ENCODE assay signal across 9 cellular contexts in the genomic region with DNA sequence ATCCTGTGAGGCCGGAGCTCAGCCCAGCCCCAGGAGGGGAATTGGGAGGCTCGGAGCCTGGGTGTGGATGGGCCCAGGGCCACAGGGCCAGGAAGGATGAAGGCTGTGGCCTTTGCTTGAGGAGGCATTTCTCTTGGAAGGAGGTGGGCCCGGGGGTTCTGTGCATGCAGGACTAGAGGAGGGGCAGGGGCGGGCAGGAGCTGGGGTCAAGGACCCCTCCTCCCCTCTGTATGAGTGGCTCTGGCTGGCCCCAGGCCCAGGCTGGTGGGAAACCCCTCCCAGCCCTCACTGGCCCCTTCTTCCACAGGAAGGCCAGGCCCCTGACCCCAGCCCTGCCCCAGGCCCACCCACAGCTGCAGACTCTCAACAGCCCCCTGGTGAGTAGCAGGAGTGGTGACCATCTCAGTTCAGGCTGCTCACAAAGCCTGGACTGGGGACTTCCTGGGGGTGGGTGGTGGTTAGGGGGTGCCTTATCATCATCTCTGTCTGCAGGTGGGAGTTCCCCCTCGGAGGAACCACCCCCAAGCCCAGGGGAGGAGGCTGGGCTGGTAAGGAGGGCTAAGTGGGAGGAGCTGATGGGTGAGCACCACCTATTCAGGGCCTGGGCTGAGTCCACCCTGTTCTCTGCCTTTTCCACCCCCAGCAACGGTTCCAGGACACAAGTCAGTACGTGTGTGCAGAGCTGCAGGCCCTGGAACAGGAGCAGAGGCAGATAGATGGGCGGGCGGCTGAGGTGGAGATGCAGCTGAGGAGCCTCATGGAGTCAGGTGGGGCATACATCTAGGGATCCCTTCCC. TPM values are rescaled to one million over a fixed set of nuclear protein-coding genes. Genes with fewer than 3 reads are reported as not detected.
DNase-seq lines count a peak whose midpoint lies in the region; ATAC-seq, FAIRE-seq and TF ChIP-seq lines count a peak whose summit lies in the region.
"Had no signal": no experiment of that assay in that cellular context is flagged by ENCODE, and none has a peak within 500 bp of the region (broad histone marks: within the 10 kb centered on the region; RNA-seq: fewer than 3 reads in every experiment).

No MANE protein-coding gene starts in this region.

- intact Hi-C loops in sciatic nerve (cut with DNase I) = loop anchor here (10.0 kb wide), 2 partner anchors 45 to 215 kb away; no protein-coding TSS in a partner anchor

- H3K27me3 ChIP-seq in small intestine (ENCODE audit: control insufficient read depth in 2 of 2, insufficient read depth in 2 of 2, low read length in 2 of 2) = no peaks in the 10 kb centered on the region

- H3K27ac Mint-ChIP-seq in activated naive CD8-positive, alpha-beta T cell = peak overlapping the region; percentile 83

- no peak for TF ChIP-seq CTCF in GM10266 (IDR thresholded peaks at IDR 0.05; ENCODE audit: control insufficient read depth, insufficient read depth, low read depth, missing control alignments)

- peak overlapping the region; percentile 6 for H3K27ac ChIP-seq in KOPT-K1 (ENCODE audit: low read depth, low read length, poor library complexity, severe bottlenecking)
- peak overlapping the region in 1 of 2 donors; percentile 8 for H3K27ac ChIP-seq in small intestine (ENCODE audit: low read depth in 1 of 2, low read length in 1 of 2)

- H3K9me3 ChIP-seq in KOPT-K1 (ENCODE audit: insufficient read depth, low read length, poor library complexity, severe bottlenecking) (no peaks in the 10 kb centered on the region), small intestine (ENCODE audit: control insufficient read depth, low read depth) (no peaks in the 10 kb centered on the region)

- no peak overlapping the region for H3K4me3 ChIP-seq in small intestine (ENCODE audit: low read depth in 1 of 2, low read length in 2 of 2)

- DNase-seq in GM10266 (ENCODE audit: extremely low spot score) (peak; percentile 89), sciatic nerve (ENCODE audit: low spot score) (no peak), small intestine (no peak)
- no peak for DNase-seq in stimulated activated naive CD4-positive, alpha-beta T cell treated with Interleukin-2 at 50 U/mL for 16 hours (lab: John Stamatoyannopoulos, UW)
- DNase-seq: mammary epithelial cell, NCI-H526 treated with DMSO at 0.1 percent for 48 hours had no signal

- H3K4me1 ChIP-seq in small intestine (ENCODE audit: control insufficient read depth in 2 of 2, insufficient read depth in 1 of 2, low read depth in 1 of 2, low read length in 1 of 2) = no peaks in the 10 kb centered on the region

- no peak overlapping the region for H3K4me3 Mint-ChIP-seq in activated naive CD8-positive, alpha-beta T cell

- H3K36me3 ChIP-seq in KOPT-K1 (ENCODE audit: insufficient read depth, low read length) (peaks cover 59% of the 10 kb centered on the region), small intestine (ENCODE audit: control insufficient read depth in 2 of 2, insufficient read depth in 2 of 2, low read length in 2 of 2) (peaks cover 0 to 6% of the 10 kb centered on the region in 2 donors)

- WGBS in small intestine, 3 donors = 72 to 80% (median 73%) methylated on average over 9 of the region's 9 CpGs

- no peaks in the 10 kb centered on the region for H3K36me3 Mint-ChIP-seq in activated naive CD8-positive, alpha-beta T cell

- peaks cover 27% of the 10 kb centered on the region for H3K4me1 Mint-ChIP-seq in activated naive CD8-positive, alpha-beta T cell (ENCODE audit: low read depth)

- FAIRE-seq in small intestine (lab: Jason Lieb, UNC) = no peak

- H3K9me3 Mint-ChIP-seq in activated naive CD8-positive, alpha-beta T cell (ENCODE audit: low read depth) = no peaks in the 10 kb centered on the region

- ATAC-seq in sciatic nerve (peak; percentile 23), HG03175 (IDR thresholded peaks at IDR 0.05; ENCODE audit: unreplicated experiment) (no peak)

- H3K27me3 Mint-ChIP-seq in activated naive CD8-positive, alpha-beta T cell = no peaks in the 10 kb centered on the region

RNA-seq across cellular contexts. Expression of gene KCNK7, which starts 6.0 kb away (rescaled TPM):
- 1.5 TPM for total RNA-seq in sciatic nerve
- 10 to 100 TPM in 1 of 3 donors, under 1 TPM in 1, not detected in 1; 0.84 to 31.1 TPM for polyA plus RNA-seq in small intestine

RNA-seq across cellular contexts. Expression of gene EHBP1L1, which starts 13.8 kb away (rescaled TPM):
- total RNA-seq in sciatic nerve = 149 TPM
- polyA plus RNA-seq in small intestine = 100 to 1,000 TPM in 1 of 3 donors, 10 to 100 TPM in 2; 36.1 to 131 (median 68.4) TPM

RNA-seq across cellular contexts. Expression of gene FAM89B, which starts 17.3 kb away (rescaled TPM):
- total RNA-seq in sciatic nerve = 44.1 TPM
- polyA plus RNA-seq in small intestine = 10 to 100 TPM; 30.0 to 39.2 (median 36.7) TPM

RNA-seq across cellular contexts. Expression of gene ZNRD2, which starts 19.4 kb away (rescaled TPM):
- total RNA-seq in sciatic nerve = 23.7 TPM
- 10 to 100 TPM; 27.7 to 49.2 (median 38.4) TPM for polyA plus RNA-seq in small intestine

RNA-seq across cellular contexts. Expression of gene MAP3K11, which starts 24.4 kb away (rescaled TPM):
- 132 TPM for total RNA-seq in sciatic nerve
- 100 to 1,000 TPM in 2 of 3 donors, 10 to 100 TPM in 1; 66.4 to 180 (median 175) TPM for polyA plus RNA-seq in small intestine
